In genomic region chr11:113736323-113736722, GRCh38 we compare ENCODE assay signal across 24 cellular contexts. TPM values are rescaled to one million over a fixed set of nuclear protein-coding genes. Genes with fewer than 3 reads are reported as not detected.
"Had no signal": no experiment of that assay in that cellular context is flagged by ENCODE, and none has a peak within 500 bp of the region (broad histone marks: within the 10 kb centered on the region; RNA-seq: fewer than 3 reads in every experiment).

No MANE protein-coding gene starts in this region.

- H3K9me3 Mint-ChIP-seq: activated B cell treated with CpG ODN at 0.5 μM for 24 hours; activated CD4-positive, alpha-beta memory T cell treated with anti-CD3 and anti-CD28 coated beads, Interleukin-2, amount 10 ng/mL, durations not matched to agents 7 days and 5 days; activated naive CD4-positive, alpha-beta T cell treated with anti-CD3 and anti-CD28 coated beads for 36 hours had no signal

- H3K27ac Mint-ChIP-seq: activated B cell treated with CpG ODN at 0.5 μM for 24 hours; activated CD4-positive, alpha-beta memory T cell treated with anti-CD3 and anti-CD28 coated beads, Interleukin-2, amount 10 ng/mL, durations not matched to agents 7 days and 5 days; activated naive CD4-positive, alpha-beta T cell treated with anti-CD3 and anti-CD28 coated beads for 36 hours; T-helper 17 cell had no signal

- H3K27me3 Mint-ChIP-seq: activated B cell treated with CpG ODN at 0.5 μM for 24 hours; activated CD4-positive, alpha-beta memory T cell treated with anti-CD3 and anti-CD28 coated beads, Interleukin-2, amount 10 ng/mL, durations not matched to agents 7 days and 5 days; T-helper 17 cell had no signal

- DNase-seq: activated B cell treated with CpG ODN at 0.5 μM for 24 hours; activated CD4-positive, alpha-beta memory T cell treated with anti-CD3 and anti-CD28 coated beads, Interleukin-2, amount 10 ng/mL, durations not matched to agents 7 days and 5 days; activated CD4-positive, alpha-beta T cell treated with anti-CD3 and anti-CD28 coated beads for 1 hour; activated CD4-positive, alpha-beta T cell treated with anti-CD3 and anti-CD28 coated beads, Interleukin-2, amount 50 U/mL, for 1 hour; activated gamma-delta T cell; activated naive CD4-positive, alpha-beta T cell treated with anti-CD3 and anti-CD28 coated beads for 36 hours; amygdala; brain microvascular endothelial cell; NCI-H1092; NCI-H1417; NCI-H1694; NCI-H2029 treated with DMSO at 0.1 percent for 48 hours; NCI-H345; NCI-H510A; NCI-H526 treated with DMSO at 0.1 percent for 48 hours; NCI-H82; SIG-M5; T-helper 17 cell; T1000 had no signal

- H3K4me3 ChIP-seq: cardiac muscle cell had no signal

- ATAC-seq: HepG2, T-helper 17 cell had no signal

- H3K4me1 Mint-ChIP-seq: activated B cell treated with CpG ODN at 0.5 μM for 24 hours had no signal

- H3K4me3 Mint-ChIP-seq: activated B cell treated with CpG ODN at 0.5 μM for 24 hours; activated CD4-positive, alpha-beta memory T cell treated with anti-CD3 and anti-CD28 coated beads, Interleukin-2, amount 10 ng/mL, durations not matched to agents 7 days and 5 days; activated naive CD4-positive, alpha-beta T cell treated with anti-CD3 and anti-CD28 coated beads for 36 hours; T-helper 17 cell had no signal

RNA-seq across cellular contexts. Expression of gene CLDN25, which starts 43.3 kb away (rescaled TPM):
- total RNA-seq: activated B cell treated with CpG ODN at 0.5 μM for 24 hours; activated CD4-positive, alpha-beta memory T cell treated with anti-CD3 and anti-CD28 coated beads, Interleukin-2, amount 10 ng/mL, durations not matched to agents 7 days and 5 days; activated naive CD4-positive, alpha-beta T cell treated with anti-CD3 and anti-CD28 coated beads for 36 hours; cardiac muscle cell; HepG2; MCF 10A; OCI-LY7; RPMI7951; T-helper 17 cell had no signal
